Comparison of ENCODE assay signal across 10 cellular contexts in the genomic region with DNA sequence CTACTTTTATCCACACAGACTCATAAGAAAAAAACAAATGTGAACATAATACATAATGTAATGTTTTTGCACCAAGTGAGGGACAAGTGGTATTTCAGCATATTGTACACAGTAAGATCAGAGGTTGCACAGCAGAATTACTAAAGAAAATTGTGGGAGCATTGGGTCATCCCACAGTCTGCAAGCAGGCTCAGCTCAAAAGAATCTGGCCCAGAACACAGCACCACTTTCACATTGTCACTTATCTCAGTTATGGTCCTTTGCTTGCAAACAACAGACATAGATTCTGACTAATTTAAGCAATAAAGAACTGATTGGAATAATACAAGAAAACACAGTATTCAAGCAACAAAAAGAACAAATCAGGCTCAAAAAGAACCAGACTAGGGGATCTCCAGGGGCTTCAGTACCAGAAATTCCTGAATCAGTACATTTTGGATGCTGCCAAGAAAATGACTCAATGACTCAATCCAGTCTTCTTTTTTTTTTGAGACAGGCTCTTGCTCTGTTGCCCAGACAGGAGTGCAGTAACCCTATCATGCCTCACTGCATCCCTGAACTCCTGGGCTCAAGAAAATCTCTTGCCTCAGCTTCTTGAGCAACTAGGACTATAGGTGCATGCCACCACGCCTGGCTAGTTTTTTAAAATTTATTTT. TPM values are rescaled to one million over a fixed set of nuclear protein-coding genes. Genes with fewer than 3 reads are reported as not detected.
A peak's percentile ranks its signal among the peaks of the same experiment; 100 is the strongest.
DNase-seq lines count a peak whose midpoint lies in the region; ATAC-seq and TF ChIP-seq lines count a peak whose summit lies in the region.
"Had no signal": no experiment of that assay in that cellular context is flagged by ENCODE, and none has a peak within 500 bp of the region (broad histone marks: within the 10 kb centered on the region; RNA-seq: fewer than 3 reads in every experiment).

No MANE protein-coding gene starts in this region.

- H3K4me3 Mint-ChIP-seq in GM23338 (no peak overlapping the region), H9 (no peak overlapping the region)
- H3K4me3 Mint-ChIP-seq: activated naive CD4-positive, alpha-beta T cell treated with anti-CD3 and anti-CD28 coated beads, Interleukin-2, amount 50 U/mL, for 24 hours had no signal

- no peak overlapping the region for H3T11ph ChIP-seq in H9 (ENCODE audit: low read length)

- no peak for DNase-seq in GM23338 (ENCODE audit: low spot score)
- DNase-seq in amniotic epithelial cell (ENCODE audit: low read depth): peak; percentile 91
- DNase-seq in left ventricle myocardium superior: no peak
- DNase-seq in thyroid gland: peak; percentile 61 to 62
- DNase-seq in H9: no peak
- DNase-seq in NOMO-1 (lab: John Stamatoyannopoulos, UW; ENCODE audit: unreplicated experiment in 2 of 2): no peak
- DNase-seq: activated CD4-positive, CD25-positive, alpha-beta regulatory T cell treated with anti-CD3 and anti-CD28 coated beads, Interleukin-2, amount 50 U/mL, for 72 hours had no signal

- no peak overlapping the region for H3K27ac Mint-ChIP-seq in GM23338
- no peak overlapping the region for H3K27ac Mint-ChIP-seq in H9
- H3K27ac Mint-ChIP-seq: activated naive CD4-positive, alpha-beta T cell treated with anti-CD3 and anti-CD28 coated beads, Interleukin-2, amount 50 U/mL, for 24 hours had no signal

- no peaks in the 10 kb centered on the region for H3K9me2 ChIP-seq in GM23338 (ENCODE audit: insufficient read depth)

- no peak overlapping the region for H3K27ac ChIP-seq in GM23338 (ENCODE audit: low read depth)
- H3K27ac ChIP-seq in thyroid gland: peak overlapping the region; percentile 25 to 39 (median 38)
- H3K27ac ChIP-seq in H9 (ENCODE audit: insufficient read length, low read depth, low read length): no peak overlapping the region
- H3K27ac ChIP-seq: KMS-11 had no signal

- H3K4me2 ChIP-seq in GM23338 (no peak overlapping the region), H9 (ENCODE audit: insufficient read depth, insufficient read length, low read length) (no peak overlapping the region)
- H3K4me2 ChIP-seq: KMS-11 had no signal

- no peak overlapping the region for H4K8ac ChIP-seq in H9 (replicated peaks; ENCODE audit: insufficient read length, low read depth, low read length)

- TF ChIP-seq CTCF in GM23338 (conservative IDR thresholded peaks at IDR 0.05; ENCODE audit: low read depth in 2 of 2) (no peak), thyroid gland (IDR thresholded peaks at IDR 0.05) (no peak), H9 (conservative IDR thresholded peaks at IDR 0.05) (no peak)

- H2BK12ac ChIP-seq in H9 (ENCODE audit: insufficient read length, low read depth, low read length): no peak overlapping the region

- no peak overlapping the region for H3K23ac ChIP-seq in H9 (ENCODE audit: insufficient read length, low read depth, low read length)

- H3K27me3 Mint-ChIP-seq in GM23338 (ENCODE audit: insufficient read depth, low read depth, poor library complexity) (no peaks in the 10 kb centered on the region), H9 (ENCODE audit: low read depth) (no peaks in the 10 kb centered on the region; the same call in 1 of the 2 replicates)
- H3K27me3 Mint-ChIP-seq: activated naive CD4-positive, alpha-beta T cell treated with anti-CD3 and anti-CD28 coated beads, Interleukin-2, amount 50 U/mL, for 24 hours had no signal

- H3K4me1 ChIP-seq in GM23338 (ENCODE audit: insufficient read depth): no peaks in the 10 kb centered on the region
- H3K4me1 ChIP-seq in thyroid gland: peaks cover 15% of the 10 kb centered on the region in 2 donors
- no peaks in the 10 kb centered on the region for H3K4me1 ChIP-seq in H9 (ENCODE audit: insufficient read depth, low read length)

- H3K9me3 Mint-ChIP-seq in GM23338 (peaks cover 15% of the 10 kb centered on the region), H9 (peaks cover 10 to 12% of the 10 kb centered on the region in 2 experiments)

- H2BK5ac ChIP-seq in H9 (ENCODE audit: insufficient read length, low read length): no peak overlapping the region

- H3K4ac ChIP-seq in H9 (ENCODE audit: low read depth, low read length): no peak overlapping the region

- ATAC-seq in GM23338 (no peak), left ventricle myocardium superior (peak; percentile 68), HG02678 (IDR thresholded peaks at IDR 0.05; ENCODE audit: unreplicated experiment) (no peak)

- H3K9me3 ChIP-seq in thyroid gland: no peaks in the 10 kb centered on the region
- H3K9me3 ChIP-seq in H9 (ENCODE audit: control insufficient read depth, low read depth, low read length): peaks cover 6% of the 10 kb centered on the region

- H3K36me3 ChIP-seq in GM23338 (ENCODE audit: insufficient read depth) (0 out of 2 replicates have a peak, but pooled peaks cover 10% of the 10 kb centered on the region), thyroid gland (no peaks in the 10 kb centered on the region)

- H2BK15ac ChIP-seq in H9 (ENCODE audit: low read depth, low read length): no peak overlapping the region

- H3K14ac ChIP-seq in H9 (ENCODE audit: insufficient read depth, low read length): no peak overlapping the region

- no peak for TF ChIP-seq POLR2A in thyroid gland (IDR thresholded peaks at IDR 0.05)

- H2BK20ac ChIP-seq in H9 (ENCODE audit: low read depth, low read length, poor library complexity, severe bottlenecking): no peak overlapping the region

- no peak overlapping the region for H2AK5ac ChIP-seq in H9 (ENCODE audit: insufficient read length, low read length)

- H4K5ac ChIP-seq in H9 (ENCODE audit: insufficient read length, low read depth, low read length): no peak overlapping the region

- no peak overlapping the region for H4K91ac ChIP-seq in H9 (ENCODE audit: insufficient read length, low read depth, low read length)

- no peaks in the 10 kb centered on the region for H3F3A ChIP-seq in GM23338 (replicated peaks; ENCODE audit: low read depth)

- WGBS in thyroid gland, 2 donors: 37 to 40% methylated on average over 1 of the region's 1 CpG
- WGBS in H9 (ENCODE audit: extremely low coverage, insufficient read length, low lambda C conversion rate): no CpG with 5 or more reads among the region's 1 CpG

- H3K36me3 Mint-ChIP-seq in GM23338 (ENCODE audit: low read depth) (peaks cover 4% of the 10 kb centered on the region; the same call in 1 of the 3 replicates), H9 (ENCODE audit: insufficient read depth in 1 of 3, low read depth in 3 of 3) (peaks cover 0 to 11% (median 5%) of the 10 kb centered on the region in 3 experiments; a peak in 5 of 7 replicates)
- H3K36me3 Mint-ChIP-seq: activated naive CD4-positive, alpha-beta T cell treated with anti-CD3 and anti-CD28 coated beads, Interleukin-2, amount 50 U/mL, for 24 hours had no signal

- no peaks in the 10 kb centered on the region for H3K27me3 ChIP-seq in GM23338 (ENCODE audit: insufficient read depth)
- no peaks in the 10 kb centered on the region for H3K27me3 ChIP-seq in thyroid gland
- no peaks in the 10 kb centered on the region for H3K27me3 ChIP-seq in H9 (ENCODE audit: insufficient read depth, low read length)

- no peak overlapping the region for H3K56ac ChIP-seq in H9 (ENCODE audit: insufficient read length, low read depth, low read length)

- no peaks in the 10 kb centered on the region for H3K79me1 ChIP-seq in H9 (ENCODE audit: insufficient read depth, low read depth, low read length, poor library complexity, severe bottlenecking)

- no peak overlapping the region for H3K18ac ChIP-seq in H9 (ENCODE audit: insufficient read length, low read depth, low read length)

- no peaks in the 10 kb centered on the region for H3K79me2 ChIP-seq in GM23338 (replicated peaks; ENCODE audit: insufficient read depth)
- no peaks in the 10 kb centered on the region for H3K79me2 ChIP-seq in H9 (ENCODE audit: insufficient read depth, low read length)

- H3K4me1 Mint-ChIP-seq in GM23338 (peaks cover 4% of the 10 kb centered on the region; the same call in 2 of the 3 replicates), H9 (no peaks in the 10 kb centered on the region)

- no peak overlapping the region for H3K9ac ChIP-seq in H9 (ENCODE audit: extremely low read depth, insufficient read length, low read length)
- H3K9ac ChIP-seq: KMS-11 had no signal

- no peaks in the 10 kb centered on the region for H3K23me2 ChIP-seq in H9 (ENCODE audit: insufficient read length, low read depth, low read length, poor library complexity, severe bottlenecking)

- H2AFZ ChIP-seq in GM23338 (peak overlapping the region; percentile 56; the same call in 1 of the 2 replicates), H9 (ENCODE audit: low read length) (no peak overlapping the region)

- intact Hi-C loops in left ventricle myocardium superior (cut with micrococcal nuclease) (no loop called here), thyroid gland (cut with DNase I) (no loop called here)

- H2BK120ac ChIP-seq in H9 (ENCODE audit: low read depth, low read length, poor library complexity, severe bottlenecking): no peak overlapping the region

- H3K4me3 ChIP-seq in GM23338: no peak overlapping the region
- H3K4me3 ChIP-seq in thyroid gland (replicated peaks in 1 of 3): no peak overlapping the region

- no peaks in the 10 kb centered on the region for H4K20me1 ChIP-seq in GM23338 (replicated peaks; ENCODE audit: insufficient read depth)
- H4K20me1 ChIP-seq in H9 (ENCODE audit: control insufficient read depth, insufficient read depth, insufficient read length): no peaks in the 10 kb centered on the region

RNA-seq across cellular contexts. Expression of gene EEA1, which starts 42.9 kb away (rescaled TPM):
- 10.0 and 12.5 TPM in 2 replicates for total RNA-seq in GM23338 (2014; rRNA removed; shearing (Covaris generic))
- polyA plus RNA-seq in GM23338 (2016; fragmentation: Nextera tagmentation; extraction: Ambion mirVana): 25.8 and 41.1 TPM in 2 replicates
- total RNA-seq in left ventricle myocardium superior (22.1 TPM), thyroid gland (10 to 100 TPM; 16.0 to 21.8 (median 19.3) TPM), H9 (2021) (11.2 and 14.9 TPM in 2 replicates)

Comparison
In these comparisons a context has a peak if more than half of its experiments do, and no peak if none do; other contexts are left out.
1. DNase-seq: peak in amniotic epithelial cell (single experiment) and thyroid gland (2 of 2); none in GM23338 (single experiment), left ventricle myocardium superior (single experiment), H9 (single experiment) and NOMO-1 (0 of 2).
2. H3K27ac ChIP-seq: peak in thyroid gland (3 of 3); none in GM23338 (single experiment) and H9 (single experiment).